In the genomic region with DNA sequence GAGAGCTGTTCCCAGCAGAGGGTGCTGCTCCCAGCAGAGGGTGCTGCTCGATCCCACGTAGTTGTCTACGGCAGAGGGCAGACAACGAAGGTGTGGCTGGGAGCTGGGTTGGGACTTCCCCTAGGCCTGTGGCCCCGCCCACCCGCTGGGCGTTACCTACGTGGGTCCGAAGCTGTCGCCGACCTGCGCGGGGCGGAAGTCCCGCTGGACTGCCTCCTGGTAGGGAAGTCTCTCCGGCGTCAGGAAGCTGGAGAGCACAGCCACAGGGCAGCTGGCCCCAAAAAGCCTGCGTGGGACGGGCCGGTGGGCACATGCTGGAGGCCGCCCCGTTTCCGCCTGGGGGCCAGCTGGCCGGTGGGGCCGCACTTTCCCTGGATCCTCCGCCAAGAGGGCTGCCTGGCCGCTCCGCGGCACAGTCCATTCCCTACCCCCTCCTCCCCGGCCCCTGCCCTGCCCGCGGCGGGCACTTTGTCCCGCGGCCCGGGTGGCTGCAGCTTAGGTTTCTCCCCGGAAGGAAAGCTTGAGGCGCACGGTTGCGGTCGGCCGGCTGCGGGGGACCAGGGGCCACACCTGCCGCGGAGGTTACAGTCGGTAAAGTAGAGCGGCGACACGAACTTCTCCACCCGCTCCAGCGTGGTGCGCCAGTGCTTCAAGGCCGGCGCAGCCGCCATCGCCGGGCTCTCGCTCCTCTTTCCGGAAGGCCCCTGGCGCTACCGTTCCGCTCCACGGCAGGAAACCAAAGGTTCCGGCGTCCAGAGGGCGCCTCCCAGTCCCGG, we compare ENCODE assay signal across 8 cellular contexts. TPM values are rescaled to one million over a fixed set of nuclear protein-coding genes. Genes with fewer than 3 reads are reported as not detected.
DNase-seq lines count a peak whose midpoint lies in the region; ATAC-seq and TF ChIP-seq lines count a peak whose summit lies in the region.

MAN2C1 (minus strand) TSS at position 695 of the 776 bp plus-strand sequence; CDS start at position 671, 24 bp downstream.

- H3K27me3 Mint-ChIP-seq in activated CD4-positive, alpha-beta T cell treated with anti-CD3 and anti-CD28 coated beads, Interleukin-2, amount 10 ng/mL, durations not matched to agents 24 days and 14 days, result no peaks in the 10 kb centered on the region

- peak within 1 kb of the TSS; percentile 91 for H3K4me3 Mint-ChIP-seq in activated CD4-positive, alpha-beta T cell treated with anti-CD3 and anti-CD28 coated beads, Interleukin-2, amount 10 ng/mL, durations not matched to agents 24 days and 14 days

- TF ChIP-seq CTCF in C4-2B (conservative IDR thresholded peaks at IDR 0.05), result peak; percentile 94
- TF ChIP-seq CTCF in coronary artery (IDR thresholded peaks at IDR 0.05), result no peak

- peak within 1 kb of the TSS; percentile 94 for H3K4me3 ChIP-seq in coronary artery

- H3K27ac Mint-ChIP-seq in activated CD4-positive, alpha-beta T cell treated with anti-CD3 and anti-CD28 coated beads, Interleukin-2, amount 10 ng/mL, durations not matched to agents 24 days and 14 days, result peak within 1 kb of the TSS; percentile 96

- intact Hi-C loops in activated CD4-positive, alpha-beta T cell treated with anti-CD3 and anti-CD28 coated beads, Interleukin-2, amount 10 ng/mL, durations not matched to agents 24 days and 14 days (cut with micrococcal nuclease), result loop anchor here (1.0 to 5.0 kb wide), 4 partner anchors 83 to 431 kb away; partner anchors contain the start of genes COX5A and SIN3A
- intact Hi-C loops in left colon (cut with DNase I, micrococcal nuclease), result loop anchor here in 1 of 2 donors (10.0 kb wide), 1 partner anchor 267 kb away; no protein-coding TSS in a partner anchor

- DNase-seq in NCI-H526 treated with DMSO at 0.1 percent for 48 hours (lab: John Stamatoyannopoulos, UW), result peak; percentile 93
- peak; percentile 98 for DNase-seq in activated CD4-positive, alpha-beta T cell treated with anti-CD3 and anti-CD28 coated beads, Interleukin-2, amount 10 ng/mL, durations not matched to agents 24 days and 14 days
- peak; percentile 95 for DNase-seq in coronary artery (ENCODE audit: low spot score)
- DNase-seq in left colon, result peak; percentile 98 to 99
- peak; percentile 94 for DNase-seq in stimulated activated CD4-positive, alpha-beta T cell treated with anti-CD3 and anti-CD28 coated beads, Interleukin-1b, Interleukin-23, amount 100 ng/mL, for 48 hours

- peaks cover 24% of the 10 kb centered on the region for H3K4me1 Mint-ChIP-seq in activated CD4-positive, alpha-beta T cell treated with anti-CD3 and anti-CD28 coated beads, Interleukin-2, amount 10 ng/mL, durations not matched to agents 24 days and 14 days

- ATAC-seq in GM19328 (IDR thresholded peaks at IDR 0.05; ENCODE audit: unreplicated experiment), result peak; percentile 81
- peak; percentile 82 for ATAC-seq in HG03520 (IDR thresholded peaks at IDR 0.05; ENCODE audit: unreplicated experiment)
- ATAC-seq in left colon, result peak; percentile 91

- H3K27ac ChIP-seq in C4-2B (peak within 1 kb of the TSS; percentile 93), coronary artery (peak within 1 kb of the TSS; percentile 90 to 99)

- peaks cover 39% of the 10 kb centered on the region for H3K36me3 Mint-ChIP-seq in activated CD4-positive, alpha-beta T cell treated with anti-CD3 and anti-CD28 coated beads, Interleukin-2, amount 10 ng/mL, durations not matched to agents 24 days and 14 days (ENCODE audit: low read depth)

- no peaks in the 10 kb centered on the region for H3K9me3 Mint-ChIP-seq in activated CD4-positive, alpha-beta T cell treated with anti-CD3 and anti-CD28 coated beads, Interleukin-2, amount 10 ng/mL, durations not matched to agents 24 days and 14 days

RNA-seq across cellular contexts. Expression of gene MAN2C1, which starts in this region (rescaled TPM):
- 232 and 255 TPM in 2 replicates for total RNA-seq in activated CD4-positive, alpha-beta T cell treated with anti-CD3 and anti-CD28 coated beads, Interleukin-2, amount 10 ng/mL, durations not matched to agents 24 days and 14 days
- 100 to 1,000 TPM; 192 to 211 TPM for total RNA-seq in left colon

Comparison
In these comparisons a context has a peak if more than half of its experiments do, and no peak if none do; other contexts are left out.
1. Peak in every context shown above with its lines: DNase-seq, ATAC-seq, H3K4me3 ChIP-seq and H3K27ac ChIP-seq.